8 cellular contexts compared by ENCODE assay signal in genomic region chr6:30763618-30764489, GRCh38. TPM values are rescaled to one million over a fixed set of nuclear protein-coding genes. Genes with fewer than 3 reads are reported as not detected.
DNase-seq lines count a peak whose midpoint lies in the region; ATAC-seq and TF ChIP-seq lines count a peak whose summit lies in the region.

No MANE protein-coding gene starts in this region.

- H3K36me3 Mint-ChIP-seq in activated CD4-positive, alpha-beta T cell treated with anti-CD3 and anti-CD28 coated beads for 36 hours (ENCODE audit: low read depth), result peaks cover 4% of the 10 kb centered on the region

- peak overlapping the region; percentile 54 for H3K9ac ChIP-seq in endocrine pancreas (ENCODE audit: control insufficient read depth, insufficient read depth, low read length)

- H3K9me3 Mint-ChIP-seq in activated CD4-positive, alpha-beta T cell treated with anti-CD3 and anti-CD28 coated beads for 36 hours (ENCODE audit: low read depth), result peaks cover 2% of the 10 kb centered on the region

- no peaks in the 10 kb centered on the region for H3K27me3 Mint-ChIP-seq in activated CD4-positive, alpha-beta T cell treated with anti-CD3 and anti-CD28 coated beads for 36 hours

- H2AFZ ChIP-seq in osteoblast (ENCODE audit: low read length), result peak overlapping the region; percentile 64

- H3K4me3 ChIP-seq in endocrine pancreas (ENCODE audit: control insufficient read depth, insufficient read depth, low read length) (peak overlapping the region; percentile 19), osteoblast (ENCODE audit: insufficient read depth, low read length) (no peak overlapping the region)

- H4K20me1 ChIP-seq in osteoblast (ENCODE audit: insufficient read depth, low read length), result no peaks in the 10 kb centered on the region

- no peak for DNase-seq in activated CD4-positive, alpha-beta T cell treated with anti-CD3 and anti-CD28 coated beads for 36 hours
- no peak for DNase-seq in activated CD4-positive, alpha-beta T cell treated with anti-CD3 and anti-CD28 coated beads for 48 hours
- DNase-seq in NCI-H345 treated with DMSO at 0.1 percent for 48 hours (lab: John Stamatoyannopoulos, UW; ENCODE audit: unreplicated experiment) (peak; percentile 33), osteoblast (ENCODE audit: insufficient read length, low spot score, missing footprints) (no peak), SIG-M5 treated with dmso at 0.1 percent for 504 hours (lab: John Stamatoyannopoulos, UW; ENCODE audit: unreplicated experiment) (no peak), epidermal melanocyte (ENCODE audit: insufficient read length, low spot score) (no peak)
- DNase-seq in central memory CD4-positive, alpha-beta T cell, result no peak

- H3K4me1 Mint-ChIP-seq in activated CD4-positive, alpha-beta T cell treated with anti-CD3 and anti-CD28 coated beads for 36 hours, result peaks cover 72% of the 10 kb centered on the region

- no peak for ATAC-seq in activated CD4-positive, alpha-beta T cell treated with anti-CD3 and anti-CD28 coated beads for 36 hours

- H3K79me2 ChIP-seq in osteoblast (ENCODE audit: insufficient read depth, low read length), result no peaks in the 10 kb centered on the region

- H3K27me3 ChIP-seq in endocrine pancreas (ENCODE audit: control insufficient read depth, insufficient read depth, low read length) (no peaks in the 10 kb centered on the region), osteoblast (ENCODE audit: insufficient read depth, low read length) (no peaks in the 10 kb centered on the region)

- H3K4me2 ChIP-seq in osteoblast (ENCODE audit: insufficient read depth, low read length), result peak overlapping the region; percentile 37

- CTCF ChIA-PET in activated CD4-positive, alpha-beta T cell treated with anti-CD3 and anti-CD28 coated beads for 36 hours (lab: Charles Lee), result interaction anchor here (0.7 to 1.8 kb wide), 3 partner anchors 13 to 113 kb away, joined by 3 to 4 read pairs (median 4); no protein-coding TSS in a partner anchor

- intact Hi-C loops in activated CD4-positive, alpha-beta T cell treated with anti-CD3 and anti-CD28 coated beads for 36 hours (cut with DNase I, micrococcal nuclease), result no loop called here

- peak overlapping the region; percentile 5 for H3K4me3 Mint-ChIP-seq in activated CD4-positive, alpha-beta T cell treated with anti-CD3 and anti-CD28 coated beads for 36 hours

- H3K27ac Mint-ChIP-seq in activated CD4-positive, alpha-beta T cell treated with anti-CD3 and anti-CD28 coated beads for 36 hours, result peak overlapping the region; percentile 88

- peak overlapping the region; percentile 75 for H3K27ac ChIP-seq in osteoblast (ENCODE audit: low read depth, low read length)

- no peaks in the 10 kb centered on the region for H3K36me3 ChIP-seq in endocrine pancreas (ENCODE audit: control insufficient read depth, insufficient read depth, low read length)
- no peaks in the 10 kb centered on the region for H3K36me3 ChIP-seq in osteoblast (ENCODE audit: insufficient read depth, low read length)

- H3K9me3 ChIP-seq in endocrine pancreas (ENCODE audit: control insufficient read depth, low read length), result no peaks in the 10 kb centered on the region
- H3K9me3 ChIP-seq in osteoblast (ENCODE audit: low read depth, low read length), result no peaks in the 10 kb centered on the region

- H3K4me1 ChIP-seq in endocrine pancreas (ENCODE audit: control insufficient read depth, insufficient read depth, low read length) (peaks cover 6% of the 10 kb centered on the region), osteoblast (ENCODE audit: insufficient read depth, low read length) (peaks cover 42% of the 10 kb centered on the region)

- POLR2A ChIA-PET in activated CD4-positive, alpha-beta T cell treated with anti-CD3 and anti-CD28 coated beads for 36 hours (lab: Charles Lee), result interaction anchor here (0.5 to 1.3 kb wide), 3 partner anchors 19 to 56 kb away, joined by 3 to 5 read pairs (median 3); partner anchors contain the start of gene IER3

- peak; percentile 9 for TF ChIP-seq CTCF in osteoblast (IDR thresholded peaks at IDR 0.05; ENCODE audit: extremely low read depth, low read depth, low read length)

RNA-seq across cellular contexts. Expression of gene IER3, which starts 19.5 kb away (rescaled TPM):
- total RNA-seq in activated CD4-positive, alpha-beta T cell treated with anti-CD3 and anti-CD28 coated beads for 36 hours, result 100 to 1,000 TPM; 196 to 221 TPM
- total RNA-seq in osteoblast, result 29.5 and 54.6 TPM in 2 replicates

RNA-seq across cellular contexts. Expression of gene FLOT1, which starts 21.4 kb away (rescaled TPM):
- total RNA-seq in activated CD4-positive, alpha-beta T cell treated with anti-CD3 and anti-CD28 coated beads for 36 hours, result 100 to 1,000 TPM; 155 to 188 TPM
- total RNA-seq in osteoblast, result 101 and 114 TPM in 2 replicates

RNA-seq across cellular contexts. Expression of gene TUBB, which starts 43.7 kb away (rescaled TPM):
- total RNA-seq in activated CD4-positive, alpha-beta T cell treated with anti-CD3 and anti-CD28 coated beads for 36 hours, result 1,000 to 10,000 TPM; 1,569 to 1,746 TPM
- 509 and 605 TPM in 2 replicates for total RNA-seq in osteoblast

RNA-seq across cellular contexts. Expression of gene MDC1, which starts 46.8 kb away (rescaled TPM):
- 100 to 1,000 TPM in 1 of 2 experiments, 10 to 100 TPM in 1; 92.0 to 101 TPM for total RNA-seq in activated CD4-positive, alpha-beta T cell treated with anti-CD3 and anti-CD28 coated beads for 36 hours
- 5.1 and 5.3 TPM in 2 replicates for total RNA-seq in osteoblast
